Comparison of ENCODE assay signal across 12 cellular contexts in the genomic region with DNA sequence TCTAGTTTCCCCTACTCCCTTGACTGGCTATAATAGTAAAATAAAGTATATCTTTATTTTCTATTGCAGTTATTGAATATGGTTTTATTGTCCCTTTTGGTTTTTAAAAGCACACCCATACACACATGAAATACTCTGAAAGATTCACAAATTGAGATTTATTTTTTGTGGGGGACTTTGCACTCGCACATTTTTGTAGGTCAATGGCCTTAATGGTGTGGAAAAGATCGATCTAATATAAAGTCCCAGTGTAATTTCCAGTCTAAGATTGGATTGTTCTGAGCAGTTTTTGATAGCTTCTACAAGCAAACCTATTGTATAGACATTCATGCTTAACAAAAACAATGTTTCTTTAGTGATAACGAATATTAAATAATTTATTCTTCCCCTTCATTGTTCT. TPM values are rescaled to one million over a fixed set of nuclear protein-coding genes. Genes with fewer than 3 reads are reported as not detected.
"Had no signal": no experiment of that assay in that cellular context is flagged by ENCODE, and none has a peak within 500 bp of the region (broad histone marks: within the 10 kb centered on the region; RNA-seq: fewer than 3 reads in every experiment).

No MANE protein-coding gene starts in this region.

- H2AFZ ChIP-seq: GM23248, GM23338 had no signal

- FAIRE-seq: H1, H54 had no signal

- H3K36me3 ChIP-seq: HAP-1 had no signal

- H3K4me1 ChIP-seq: HAP-1 had no signal

- ATAC-seq: GM23338, HCT116 had no signal

- H3K4me2 ChIP-seq: GM23338 had no signal

- H3K9ac ChIP-seq: GM23248 had no signal

- H3K27ac ChIP-seq: GM23248 had no signal

- H3K4me3 ChIP-seq: GM23248, GM23338, HAP-1 had no signal

- H3K9me3 ChIP-seq: HAP-1 had no signal

- DNase-seq: GM23248, GOT3, H7, H9, HCEC 1CT, HFFc6 had no signal

RNA-seq across cellular contexts. Expression of a gene that starts 59.5 kb away (rescaled TPM):
- total RNA-seq: GM23248, GM23338, H1, H4, H7, H9, HFFc6 had no signal
- polyA plus RNA-seq: GM23248, GM23338, H1 had no signal
